11 cellular contexts compared by ENCODE assay signal in genomic region chr14:22494486-22495135, GRCh38.
DNase-seq lines count a peak whose midpoint lies in the region; ATAC-seq and TF ChIP-seq lines count a peak whose summit lies in the region.
"Had no signal": no experiment of that assay in that cellular context is flagged by ENCODE, and none has a peak within 500 bp of the region (broad histone marks: within the 10 kb centered on the region; RNA-seq: fewer than 3 reads in every experiment).

No MANE protein-coding gene starts in this region.

- H3K36me3 Mint-ChIP-seq in T-cell: peaks cover 67% of the 10 kb centered on the region

- H4K20me1 ChIP-seq in BLaER1 (peaks cover 97% of the 10 kb centered on the region), DOHH2 (ENCODE audit: control insufficient read depth, insufficient read depth, low read depth, low read length) (no peaks in the 10 kb centered on the region)

- H3K27me3 Mint-ChIP-seq in T-cell: no peaks in the 10 kb centered on the region

- H3K9me3 ChIP-seq in BLaER1 (no peaks in the 10 kb centered on the region), DOHH2 (ENCODE audit: control insufficient read depth, insufficient read depth, low read length) (no peaks in the 10 kb centered on the region)

- peaks cover 41 to 77% (median 41%) of the 10 kb centered on the region in 3 donors for H3K4me1 Mint-ChIP-seq in T-cell

- H3K27me3 ChIP-seq in BLaER1: no peaks in the 10 kb centered on the region
- H3K27me3 ChIP-seq in DOHH2 (ENCODE audit: control insufficient read depth, low read length): no peaks in the 10 kb centered on the region
- H3K27me3 ChIP-seq: brain microvascular endothelial cell had no signal

- H3K4me1 ChIP-seq in BLaER1 (peaks cover 97% of the 10 kb centered on the region), DOHH2 (ENCODE audit: control insufficient read depth, low read length) (peaks cover 99% of the 10 kb centered on the region)

- no peaks in the 10 kb centered on the region for H3K9me3 Mint-ChIP-seq in T-cell

- peak overlapping the region; percentile 84 to 87 (median 86) for H3K4me3 Mint-ChIP-seq in T-cell

- DNase-seq in T-cell (no peak), epithelial cell of proximal tubule (ENCODE audit: low read depth) (no peak), NCI-H2196 (lab: John Stamatoyannopoulos, UW; ENCODE audit: unreplicated experiment) (no peak), kidney glomerular epithelial cell (lab: John Stamatoyannopoulos, UW) (no peak)
- DNase-seq: brain microvascular endothelial cell, PC-9, retina had no signal

- peak; percentile 46 for TF ChIP-seq CTCF in DOHH2 (IDR thresholded peaks at IDR 0.05; ENCODE audit: low read depth, low read length, poor library complexity, severe bottlenecking)
- peak; percentile 25 for TF ChIP-seq CTCF in epithelial cell of proximal tubule (conservative IDR thresholded peaks at IDR 0.05; ENCODE audit: low read depth, low read length)

- peak overlapping the region; percentile 91 to 98 for H3K27ac Mint-ChIP-seq in T-cell

- peaks cover 26% of the 10 kb centered on the region for H3F3A ChIP-seq in DOHH2 (ENCODE audit: control insufficient read depth, insufficient read depth)

- peak overlapping the region; percentile 88 for H3K4me2 ChIP-seq in BLaER1
- peak overlapping the region; percentile 80 for H3K4me2 ChIP-seq in DOHH2 (ENCODE audit: low read length)
- H3K4me2 ChIP-seq: PC-9 had no signal

- POLR2A ChIA-PET in T-cell (lab: Charles Lee): no interaction called here

- H3K79me2 ChIP-seq in DOHH2 (ENCODE audit: control insufficient read depth, low read length): peaks cover 82% of the 10 kb centered on the region

- no peak overlapping the region for H3K9ac ChIP-seq in BLaER1

- CTCF ChIA-PET in T-cell (lab: Charles Lee): interaction anchor here in 1 of 2 donors (1.4 kb wide), 1 partner anchor 76 kb away, joined by 4 read pairs; no protein-coding TSS in a partner anchor

- H3K27ac ChIP-seq in BLaER1: peak overlapping the region; percentile 80; the same call in 1 of the 2 replicates
- peak overlapping the region; percentile 92 for H3K27ac ChIP-seq in DOHH2 (ENCODE audit: low read depth, low read length)
- H3K27ac ChIP-seq: brain microvascular endothelial cell, PC-9 had no signal

- peak overlapping the region; percentile 72 for H3K4me3 ChIP-seq in BLaER1
- peak overlapping the region; percentile 75 for H3K4me3 ChIP-seq in DOHH2 (ENCODE audit: low read length)
- H3K4me3 ChIP-seq in epithelial cell of proximal tubule (ENCODE audit: low read depth, low read length): no peak overlapping the region
- H3K4me3 ChIP-seq: PC-9 had no signal

- no peak for ATAC-seq in T-cell (replicated peaks in 1 of 4)
- ATAC-seq in GM21390 (IDR thresholded peaks at IDR 0.05; ENCODE audit: unreplicated experiment): no peak
- ATAC-seq in HG03175 (IDR thresholded peaks at IDR 0.05; ENCODE audit: unreplicated experiment): no peak

- H3K9me2 ChIP-seq in DOHH2 (replicated peaks; ENCODE audit: control insufficient read depth, low read length): no peaks in the 10 kb centered on the region

- H3K36me3 ChIP-seq in BLaER1 (peaks cover 95% of the 10 kb centered on the region), DOHH2 (ENCODE audit: control insufficient read depth, low read length) (peaks cover 51% of the 10 kb centered on the region)
- H3K36me3 ChIP-seq: brain microvascular endothelial cell had no signal
